In the genomic region with DNA sequence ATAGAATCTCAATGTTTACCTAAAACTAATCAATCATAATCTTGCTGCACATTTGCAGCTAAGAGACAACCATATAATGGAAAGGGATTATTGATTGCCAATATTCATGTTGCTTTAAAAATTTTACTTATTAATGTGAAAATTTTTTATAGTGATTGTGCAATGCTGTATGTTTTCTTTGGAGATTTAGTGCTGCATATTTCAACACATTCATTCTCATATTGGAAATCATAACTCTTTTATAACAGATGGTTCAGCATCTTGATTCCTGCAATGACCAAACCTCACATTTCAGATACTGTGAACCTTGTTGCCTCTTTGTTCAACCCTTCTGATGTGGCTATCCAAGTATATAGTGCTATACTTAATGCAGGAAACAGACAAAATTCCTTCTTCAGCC, we compare ENCODE assay signal across 17 cellular contexts.
DNase-seq lines count a peak whose midpoint lies in the region; ATAC-seq and TF ChIP-seq lines count a peak whose summit lies in the region.
"Had no signal": no experiment of that assay in that cellular context is flagged by ENCODE, and none has a peak within 500 bp of the region (broad histone marks: within the 10 kb centered on the region; RNA-seq: fewer than 3 reads in every experiment).

No MANE protein-coding gene starts in this region.

- no peaks in the 10 kb centered on the region for H3K79me1 ChIP-seq in IMR-90 (ENCODE audit: low read depth in 1 of 2, low read length in 2 of 2)

- H3K56ac ChIP-seq in IMR-90 (ENCODE audit: extremely low read depth, insufficient read depth, low read length), result no peak overlapping the region

- H4K20me1 ChIP-seq in DND-41 (ENCODE audit: insufficient read depth, low read length) (no peaks in the 10 kb centered on the region), IMR-90 (ENCODE audit: insufficient read depth, low read length) (no peaks in the 10 kb centered on the region)

- TF ChIP-seq CTCF in DND-41 (IDR thresholded peaks at IDR 0.05; ENCODE audit: borderline replicate concordance, extremely low read depth, low read length, poor library complexity, severe bottlenecking) (no peak), IMR-90 (conservative IDR thresholded peaks at IDR 0.05; ENCODE audit: low read depth, low read length) (no peak), choroid plexus epithelial cell (conservative IDR thresholded peaks at IDR 0.05; ENCODE audit: low read depth, low read length) (no peak), esophagus squamous epithelium (IDR thresholded peaks at IDR 0.05) (no peak)

- POLR2A ChIA-PET in IMR-90 (lab: Charles Lee; ENCODE audit: unreplicated experiment), result no interaction called here

- H4K91ac ChIP-seq in IMR-90 (ENCODE audit: insufficient read depth, low read depth, low read length), result no peak overlapping the region

- no peaks in the 10 kb centered on the region for H3K36me3 ChIP-seq in DND-41 (ENCODE audit: insufficient read depth, low read length)
- no peaks in the 10 kb centered on the region for H3K36me3 ChIP-seq in IMR-90 (ENCODE audit: control insufficient read depth, insufficient read depth, low read length)
- no peaks in the 10 kb centered on the region for H3K36me3 ChIP-seq in esophagus squamous epithelium

- no peak overlapping the region for H2BK120ac ChIP-seq in IMR-90 (ENCODE audit: low read depth, low read length)

- dilution Hi-C loops in IMR-90 (cut with HindIII; ENCODE audit: low sequenced_read_pairs, unreplicated experiment), result no loop called here

- H3K4me3 ChIP-seq in DND-41 (ENCODE audit: low read depth in 1 of 2, low read length in 2 of 2), result no peak overlapping the region
- no peak overlapping the region for H3K4me3 ChIP-seq in IMR-90 (ENCODE audit: insufficient read depth, low read depth, low read length)
- no peak overlapping the region for H3K4me3 ChIP-seq in choroid plexus epithelial cell (ENCODE audit: low read depth, low read length)
- no peak overlapping the region for H3K4me3 ChIP-seq in esophagus squamous epithelium
- H3K4me3 ChIP-seq: GM12878, GM23248 had no signal

- no peaks in the 10 kb centered on the region for H3K79me2 ChIP-seq in DND-41 (ENCODE audit: insufficient read depth, low read length)

- H3K23ac ChIP-seq in IMR-90 (ENCODE audit: low read depth, low read length), result no peak overlapping the region

- H2AFZ ChIP-seq in DND-41 (ENCODE audit: low read depth, low read length) (peak overlapping the region; percentile 9; the same call in 1 of the 2 replicates), IMR-90 (replicated peaks; ENCODE audit: low read length, poor library complexity) (no peak overlapping the region)
- H2AFZ ChIP-seq: GM23248 had no signal

- H3K27me3 ChIP-seq in DND-41 (ENCODE audit: insufficient read depth, low read length, poor library complexity), result no peaks in the 10 kb centered on the region
- no peaks in the 10 kb centered on the region for H3K27me3 ChIP-seq in IMR-90 (ENCODE audit: control insufficient read depth, insufficient read depth, low read length)
- H3K27me3 ChIP-seq in esophagus squamous epithelium, result no peaks in the 10 kb centered on the region

- H2BK15ac ChIP-seq in IMR-90 (ENCODE audit: low read depth, low read length), result no peak overlapping the region

- no peaks in the 10 kb centered on the region for H3K9me1 ChIP-seq in IMR-90 (ENCODE audit: insufficient read depth, low read length)

- H2AK5ac ChIP-seq in IMR-90 (ENCODE audit: low read depth, low read length), result no peak overlapping the region

- in situ Hi-C loops in IMR-90 (cut with MboI; ENCODE audit: low sequenced_read_pairs), result no loop called here

- no peak overlapping the region for H2BK5ac ChIP-seq in IMR-90 (ENCODE audit: low read depth, low read length, poor library complexity, severe bottlenecking)

- H2BK20ac ChIP-seq in IMR-90 (ENCODE audit: low read depth, low read length), result no peak overlapping the region

- no peak overlapping the region for H4K8ac ChIP-seq in IMR-90 (ENCODE audit: low read depth in 2 of 2, low read length in 2 of 2)

- H3K9me3 ChIP-seq in DND-41 (ENCODE audit: insufficient read depth, low read length, severe bottlenecking) (peaks cover 8% of the 10 kb centered on the region), IMR-90 (ENCODE audit: control insufficient read depth, insufficient read depth, low read length) (peaks cover 3% of the 10 kb centered on the region), esophagus squamous epithelium (peaks cover 0 to 4% (median 0%) of the 10 kb centered on the region in 3 donors)

- TF ChIP-seq RAD21 in IMR-90 (IDR thresholded peaks at IDR 0.05; ENCODE audit: low read length), result no peak

- no peak overlapping the region for H3K18ac ChIP-seq in IMR-90 (ENCODE audit: low read depth, low read length)

- 0 out of 2 replicates have a peak, but pooled peaks cover 3% of the 10 kb centered on the region for H3K4me1 ChIP-seq in DND-41 (ENCODE audit: insufficient read depth, low read length)
- H3K4me1 ChIP-seq in IMR-90 (ENCODE audit: control insufficient read depth, insufficient read depth, low read length), result no peaks in the 10 kb centered on the region
- no peaks in the 10 kb centered on the region for H3K4me1 ChIP-seq in esophagus squamous epithelium

- no peak overlapping the region for H2AK9ac ChIP-seq in IMR-90 (replicated peaks; ENCODE audit: low read depth, low read length, poor library complexity)

- DNase-seq in DND-41, result no peak
- no peak for DNase-seq in IMR-90
- DNase-seq in choroid plexus epithelial cell (ENCODE audit: low read depth), result peak; percentile 7
- no peak for DNase-seq in esophagus squamous epithelium (lab: John Stamatoyannopoulos, UW)
- no peak for DNase-seq in cerebellum (ENCODE audit: low spot score)
- DNase-seq: C1 segment of cervical spinal cord; Calu3; CD4-positive, alpha-beta memory T cell; COR-L47; DMS53; DMS79 treated with DMSO at 0.1 percent for 48 hours; GDM1; GM23248; H7; HCEC 1CT had no signal

- TF ChIP-seq POLR2A in IMR-90 (IDR thresholded peaks at IDR 0.05; ENCODE audit: low read depth, low read length) (no peak), esophagus squamous epithelium (IDR thresholded peaks at IDR 0.05) (no peak)

- H3K9ac ChIP-seq in DND-41 (ENCODE audit: low read depth, low read length), result no peak overlapping the region
- H3K9ac ChIP-seq in IMR-90 (ENCODE audit: low read depth, low read length), result no peak overlapping the region
- H3K9ac ChIP-seq: GM23248 had no signal

- CTCF ChIA-PET in IMR-90 (lab: Yijun Ruan, JAX), result no interaction called here

- H3K14ac ChIP-seq in IMR-90 (replicated peaks; ENCODE audit: low read depth, low read length), result no peak overlapping the region

- intact Hi-C loops in IMR-90 (cut with micrococcal nuclease) (no loop called here), esophagus squamous epithelium (cut with DNase I) (no loop called here)

- H3K27ac ChIP-seq in DND-41 (ENCODE audit: low read length) (no peak overlapping the region), IMR-90 (ENCODE audit: insufficient read depth, low read length) (no peak overlapping the region), esophagus squamous epithelium (no peak overlapping the region)
- H3K27ac ChIP-seq: GM23248 had no signal

- no peak overlapping the region for H3K4ac ChIP-seq in IMR-90 (ENCODE audit: low read depth, low read length)

- no TSS peak for BruUV-seq in IMR-90 (replicated peaks; lab: Mats Ljungman, UMichigan)

- H3K4me2 ChIP-seq in DND-41 (ENCODE audit: insufficient read depth, low read length), result no peak overlapping the region
- no peak overlapping the region for H3K4me2 ChIP-seq in IMR-90 (ENCODE audit: low read depth, low read length)

- no peak for ATAC-seq in DND-41 (ENCODE audit: insufficient read depth, low read depth)
- no peak for ATAC-seq in IMR-90 (ENCODE audit: low read depth)
- ATAC-seq in esophagus mucosa, result no peak
- ATAC-seq: GM12878 had no signal

- H4K5ac ChIP-seq in IMR-90 (ENCODE audit: low read depth, low read length), result no peak overlapping the region

TF ChIP-seq in IMR-90, 13 proteins besides CTCF, POLR2A, EP300 and RAD21:
- TF ChIP-seq MAZ (IDR thresholded peaks at IDR 0.05; ENCODE audit: borderline replicate concordance, low read depth, low read length) (no peak), CHD1 (IDR thresholded peaks at IDR 0.05; ENCODE audit: low read depth, low read length) (no peak), CEBPB (IDR thresholded peaks at IDR 0.05; ENCODE audit: low read depth, low read length) (peak; percentile 55), NFE2L2 (IDR thresholded peaks at IDR 0.05; ENCODE audit: low read depth, low read length) (no peak), MXI1 (IDR thresholded peaks at IDR 0.05; ENCODE audit: borderline replicate concordance, low read depth, low read length) (no peak), RFX5 (IDR thresholded peaks at IDR 0.05; ENCODE audit: low read depth, low read length) (no peak)
- TF ChIP-seq, protein P1, sequence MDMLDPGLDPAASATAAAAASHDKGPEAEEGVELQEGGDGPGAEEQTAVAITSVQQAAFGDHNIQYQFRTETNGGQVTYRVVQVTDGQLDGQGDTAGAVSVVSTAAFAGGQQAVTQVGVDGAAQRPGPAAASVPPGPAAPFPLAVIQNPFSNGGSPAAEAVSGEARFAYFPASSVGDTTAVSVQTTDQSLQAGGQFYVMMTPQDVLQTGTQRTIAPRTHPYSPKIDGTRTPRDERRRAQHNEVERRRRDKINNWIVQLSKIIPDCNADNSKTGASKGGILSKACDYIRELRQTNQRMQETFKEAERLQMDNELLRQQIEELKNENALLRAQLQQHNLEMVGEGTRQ (IDR thresholded peaks at IDR 0.05; ENCODE audit: low read depth, low read length), result no peak
- TF ChIP-seq, protein P2, sequence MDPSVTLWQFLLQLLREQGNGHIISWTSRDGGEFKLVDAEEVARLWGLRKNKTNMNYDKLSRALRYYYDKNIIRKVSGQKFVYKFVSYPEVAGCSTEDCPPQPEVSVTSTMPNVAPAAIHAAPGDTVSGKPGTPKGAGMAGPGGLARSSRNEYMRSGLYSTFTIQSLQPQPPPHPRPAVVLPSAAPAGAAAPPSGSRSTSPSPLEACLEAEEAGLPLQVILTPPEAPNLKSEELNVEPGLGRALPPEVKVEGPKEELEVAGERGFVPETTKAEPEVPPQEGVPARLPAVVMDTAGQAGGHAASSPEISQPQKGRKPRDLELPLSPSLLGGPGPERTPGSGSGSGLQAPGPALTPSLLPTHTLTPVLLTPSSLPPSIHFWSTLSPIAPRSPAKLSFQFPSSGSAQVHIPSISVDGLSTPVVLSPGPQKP (IDR thresholded peaks at IDR 0.05; ENCODE audit: borderline replicate concordance, low read depth, low read length), result no peak
